7 cellular contexts compared by ENCODE assay signal in the genomic region with DNA sequence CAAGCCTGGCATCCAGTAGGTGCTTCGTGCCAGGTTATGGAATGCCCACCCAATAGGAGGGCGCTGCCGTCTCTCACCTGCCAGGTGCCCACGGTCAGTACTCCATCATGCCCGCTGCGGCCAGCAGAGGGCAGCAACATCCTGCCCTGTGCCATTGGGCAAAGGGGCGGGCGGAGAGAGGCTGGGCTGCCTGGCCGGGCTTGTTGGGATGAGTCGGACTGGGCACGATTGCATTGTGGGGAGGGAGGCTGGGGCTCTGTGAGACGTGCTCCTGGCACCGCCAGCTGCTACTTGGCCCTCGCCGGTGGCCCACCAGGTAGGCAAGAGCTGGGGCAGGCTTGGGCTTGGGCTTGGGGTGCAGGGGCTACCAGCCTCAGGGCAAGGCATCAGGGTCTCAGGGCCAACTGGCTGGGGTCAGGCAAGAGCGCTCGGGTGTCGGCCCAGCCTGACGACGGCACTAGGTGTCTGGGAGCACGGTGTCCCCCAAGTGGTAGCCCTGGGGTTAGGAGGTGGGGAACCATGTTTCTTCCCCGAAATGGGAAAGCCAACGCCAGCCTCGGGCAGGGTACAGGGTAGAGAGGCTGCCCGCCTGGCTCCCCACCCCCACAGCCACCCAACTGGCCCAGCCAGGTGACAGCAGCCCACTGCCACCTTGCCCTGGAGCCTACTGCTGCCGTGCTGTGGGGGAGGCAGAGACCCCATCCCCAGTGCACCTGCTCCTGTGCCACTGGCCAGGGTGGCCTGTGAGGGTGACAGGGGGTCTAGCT. TPM values are rescaled to one million over a fixed set of nuclear protein-coding genes. Genes with fewer than 3 reads are reported as not detected.
DNase-seq lines count a peak whose midpoint lies in the region; ATAC-seq and TF ChIP-seq lines count a peak whose summit lies in the region.

TSS of gene PLXNB3 (plus strand) at position 261 of the 767 bp plus-strand sequence. CDS start 1,287 bp downstream, outside the sequence.

- H3K4me1 ChIP-seq in RWPE2 (ENCODE audit: insufficient read depth, poor library complexity, severe bottlenecking): no peaks in the 10 kb centered on the region

- no peaks in the 10 kb centered on the region for H3K27me3 ChIP-seq in RWPE2 (ENCODE audit: insufficient read depth, poor library complexity, severe bottlenecking)

- in situ Hi-C loops in GM13976 (cut with MboI; ENCODE audit: low sequenced_read_pairs, unreplicated experiment): no loop called here

- peak within 1 kb of the TSS; percentile 75 for H3K27ac ChIP-seq in RWPE2 (ENCODE audit: poor library complexity, severe bottlenecking)

- H3K4me3 ChIP-seq in RWPE2 (ENCODE audit: severe bottlenecking) (peak within 1 kb of the TSS; percentile 31), foreskin fibroblast (ENCODE audit: low read depth in 1 of 2, low read length in 2 of 2) (peak within 1 kb of the TSS; percentile 50 to 59)

- peak; percentile 83 for ATAC-seq in RWPE2 (ENCODE audit: low read depth)

- TF ChIP-seq CTCF in GM13976 (IDR thresholded peaks at IDR 0.05; ENCODE audit: borderline replicate concordance, control extremely low read depth, extremely low read depth, insufficient read depth, missing control alignments) (peak; percentile 90), RWPE2 (IDR thresholded peaks at IDR 0.05; ENCODE audit: poor library complexity, severe bottlenecking) (peak; percentile 82), foreskin fibroblast (IDR thresholded peaks at IDR 0.05; ENCODE audit: low read depth, low read length) (peak; percentile 67), subcutaneous adipose tissue (IDR thresholded peaks at IDR 0.05; ENCODE audit: low read depth) (no peak)

- DNase-seq in GM13976 (ENCODE audit: low spot score): peak; percentile 85
- DNase-seq in LHCN-M2 (ENCODE audit: low read depth): peak; percentile 67
- peak; percentile 87 for DNase-seq in RWPE2 (ENCODE audit: low spot score)
- DNase-seq in activated gamma-delta T cell treated with Interleukin-2 at 50 U/mL for 16 hours: peak; percentile 78
- DNase-seq in foreskin fibroblast: peak; percentile 68 to 87
- DNase-seq in non-pigmented ciliary epithelial cell (ENCODE audit: low read depth): peak; percentile 14

- no peaks in the 10 kb centered on the region for H3K9me3 ChIP-seq in RWPE2 (ENCODE audit: severe bottlenecking)

- H3K36me3 ChIP-seq in RWPE2 (ENCODE audit: low read depth): no peaks in the 10 kb centered on the region

RNA-seq across cellular contexts. Expression of gene PLXNB3, which starts in this region (rescaled TPM):
- 5.0 and 9.7 TPM in 2 replicates for total RNA-seq in LHCN-M2 (2014; rRNA removed)
- polyA plus RNA-seq in LHCN-M2 (2012): 6.4 TPM
- 10 to 100 TPM in 3 of 4 donors, 1 to 10 TPM in 1; 8.8 to 47.3 (median 24.5) TPM for total RNA-seq in subcutaneous adipose tissue

Comparison
In these comparisons a context has a peak if more than half of its experiments do, and no peak if none do; other contexts are left out.
1. Peak in every context shown above with its lines: DNase-seq, ATAC-seq, H3K4me3 ChIP-seq and H3K27ac ChIP-seq.
2. DNase-seq: peak in every context shown above with its lines; median percentile 87 in RWPE2; 85 in GM13976; 78 in activated gamma-delta T cell treated with Interleukin-2 at 50 U/mL for 16 hours; 78 in foreskin fibroblast; 67 in LHCN-M2; 14 in non-pigmented ciliary epithelial cell.